ENCODE assay signal across 11 cellular contexts in the genomic region with DNA sequence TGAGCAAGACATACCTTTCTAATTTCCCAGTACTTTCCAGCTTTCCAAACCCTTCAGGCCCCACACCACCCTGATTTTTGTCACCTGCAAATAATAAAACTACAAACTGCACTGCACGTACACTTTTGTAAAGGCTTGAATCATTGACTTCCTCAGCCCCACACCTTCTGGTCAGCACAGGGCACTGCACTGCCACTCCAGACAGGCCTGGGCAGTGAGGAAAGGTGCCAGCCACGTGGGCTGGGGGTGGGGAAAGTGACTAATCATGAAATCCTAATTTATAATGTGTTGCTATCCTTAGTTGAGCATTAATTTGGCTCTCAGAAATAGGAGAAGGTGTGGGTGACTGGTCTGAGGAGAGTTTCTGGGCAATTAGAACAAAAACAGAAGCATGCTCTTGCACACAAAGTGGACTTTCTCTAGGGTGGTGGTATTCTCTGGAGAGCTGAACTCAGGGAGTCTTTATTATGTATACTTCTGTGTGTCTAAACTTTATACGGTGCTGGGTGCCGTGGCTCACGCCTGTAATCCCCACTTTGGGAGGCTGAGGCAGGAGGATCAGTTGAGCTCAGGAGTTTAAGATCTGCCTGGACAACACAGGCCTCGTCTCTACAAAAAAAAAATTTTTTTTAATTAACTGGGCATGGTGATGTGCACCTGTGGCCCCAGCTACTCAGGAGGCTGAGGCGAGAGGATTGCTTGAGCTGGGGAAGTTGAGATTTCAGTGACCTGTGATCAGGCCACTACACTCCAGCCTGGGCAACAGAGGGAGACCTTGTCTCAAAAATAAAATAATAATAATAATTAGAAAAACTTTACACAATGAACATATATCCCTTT. TPM values are rescaled to one million over a fixed set of nuclear protein-coding genes. Genes with fewer than 3 reads are reported as not detected.
DNase-seq lines count a peak whose midpoint lies in the region; ATAC-seq and TF ChIP-seq lines count a peak whose summit lies in the region.
"Had no signal": no experiment of that assay in that cellular context is flagged by ENCODE, and none has a peak within 500 bp of the region (broad histone marks: within the 10 kb centered on the region; RNA-seq: fewer than 3 reads in every experiment).

No MANE protein-coding gene starts in this region.

- no peaks in the 10 kb centered on the region for H3K36me3 ChIP-seq in GM23338 (ENCODE audit: insufficient read depth)
- no peaks in the 10 kb centered on the region for H3K36me3 ChIP-seq in heart left ventricle
- H3K36me3 ChIP-seq in smooth muscle cell (ENCODE audit: low read depth) = no peaks in the 10 kb centered on the region

- peaks cover 9% of the 10 kb centered on the region for H3K27me3 Mint-ChIP-seq in GM23338 (ENCODE audit: insufficient read depth, low read depth, poor library complexity)

- 0 out of 4 replicates have a peak, but pooled peaks have one; percentile 6 to 15 for TF ChIP-seq CTCF in GM23338 (conservative IDR thresholded peaks at IDR 0.05; ENCODE audit: low read depth in 2 of 2)
- TF ChIP-seq CTCF in VCaP (conservative IDR thresholded peaks at IDR 0.05) = peak; percentile 6; the same call in 1 of the 2 replicates
- peak in 9 of 12 donors; percentile 8 to 47 (median 19) for TF ChIP-seq CTCF in heart left ventricle (IDR thresholded peaks at IDR 0.05)
- TF ChIP-seq CTCF in smooth muscle cell (IDR thresholded peaks at IDR 0.05; ENCODE audit: borderline replicate concordance, insufficient read depth, poor library complexity, severe bottlenecking) = no peak

- no peaks in the 10 kb centered on the region for H3K79me2 ChIP-seq in GM23338 (replicated peaks; ENCODE audit: insufficient read depth)
- H3K79me2 ChIP-seq in smooth muscle cell (ENCODE audit: low read depth) = no peaks in the 10 kb centered on the region

- H4K20me1 ChIP-seq in GM23338 (replicated peaks; ENCODE audit: insufficient read depth) (no peaks in the 10 kb centered on the region), smooth muscle cell (ENCODE audit: low read depth) (no peaks in the 10 kb centered on the region)

- no peaks in the 10 kb centered on the region for H3K9me3 Mint-ChIP-seq in GM23338
- H3K9me3 Mint-ChIP-seq: activated CD8-positive, alpha-beta T cell treated with anti-CD3 and anti-CD28 coated beads for 36 hours had no signal

- DNase-seq in GM23338 (ENCODE audit: low spot score) (no peak), heart left ventricle (peak in 2 of 5 donors; percentile 54 to 67), smooth muscle cell (lab: John Stamatoyannopoulos, UW; ENCODE audit: unreplicated experiment) (no peak), erythroblast (lab: John Stamatoyannopoulos, UW) (no peak), midbrain (lab: John Stamatoyannopoulos, UW) (no peak)
- DNase-seq: activated CD8-positive, alpha-beta T cell treated with anti-CD3 and anti-CD28 coated beads for 36 hours; NCI-H446 treated with DMSO at 0.1 percent for 48 hours had no signal

- H3F3A ChIP-seq in GM23338 (replicated peaks; ENCODE audit: low read depth) (no peaks in the 10 kb centered on the region), smooth muscle cell (ENCODE audit: low read depth) (peaks cover 34% of the 10 kb centered on the region)

- H2AFZ ChIP-seq in GM23338 (no peak overlapping the region), smooth muscle cell (ENCODE audit: low read depth) (no peak overlapping the region)

- peaks cover 34% of the 10 kb centered on the region for H3K4me1 Mint-ChIP-seq in GM23338

- no peak overlapping the region for H3K9ac ChIP-seq in smooth muscle cell (ENCODE audit: low read depth)

- no peak overlapping the region; the same call in 1 of the 2 replicates for H3K27ac Mint-ChIP-seq in GM23338
- H3K27ac Mint-ChIP-seq: activated CD8-positive, alpha-beta T cell treated with anti-CD3 and anti-CD28 coated beads for 36 hours had no signal

- H3K9me3 ChIP-seq in heart left ventricle = no peaks in the 10 kb centered on the region
- no peaks in the 10 kb centered on the region for H3K9me3 ChIP-seq in smooth muscle cell (replicated peaks; ENCODE audit: low read depth)

- H3K4me3 Mint-ChIP-seq in GM23338 = no peak overlapping the region
- H3K4me3 Mint-ChIP-seq: activated CD8-positive, alpha-beta T cell treated with anti-CD3 and anti-CD28 coated beads for 36 hours had no signal

- peak overlapping the region; percentile 12; the same call in 1 of the 2 replicates for H3K27ac ChIP-seq in GM23338 (ENCODE audit: low read depth)
- peak overlapping the region; percentile 54; the same call in 1 of the 2 replicates for H3K27ac ChIP-seq in VCaP
- peak overlapping the region in 11 of 12 donors; percentile 82 to 97 (median 93) for H3K27ac ChIP-seq in heart left ventricle
- peak overlapping the region; percentile 93 for H3K27ac ChIP-seq in smooth muscle cell (ENCODE audit: low read depth)

- 80 to 81% (median 81%) methylated on average over 7 of the region's 7 CpGs for WGBS in heart left ventricle, 4 donors
- 76% methylated on average over 7 of the region's 7 CpGs for WGBS in smooth muscle cell (ENCODE audit: low lambda C conversion rate)

- no peaks in the 10 kb centered on the region for H3K27me3 ChIP-seq in GM23338 (ENCODE audit: insufficient read depth)
- H3K27me3 ChIP-seq in heart left ventricle = no peaks in the 10 kb centered on the region
- H3K27me3 ChIP-seq in smooth muscle cell (ENCODE audit: low read depth) = no peaks in the 10 kb centered on the region
- H3K27me3 ChIP-seq: dorsolateral prefrontal cortex had no signal

- ATAC-seq in GM23338 (no peak), heart left ventricle (peak in 2 of 4 donors; percentile 33), HG03280 (IDR thresholded peaks at IDR 0.05; ENCODE audit: unreplicated experiment) (no peak), GM19023 (IDR thresholded peaks at IDR 0.05; ENCODE audit: unreplicated experiment) (no peak)
- ATAC-seq: activated CD8-positive, alpha-beta T cell treated with anti-CD3 and anti-CD28 coated beads for 36 hours had no signal

- H3K4me1 ChIP-seq in GM23338 (ENCODE audit: insufficient read depth) (peaks cover 16% of the 10 kb centered on the region), heart left ventricle (peaks cover 8 to 46% (median 37%) of the 10 kb centered on the region in 12 donors), smooth muscle cell (ENCODE audit: low read depth) (peaks cover 23% of the 10 kb centered on the region)

- intact Hi-C loops in heart left ventricle (cut with DNase I) = loop anchor here in 2 of 10 donors (5.0 kb wide), 2 partner anchors 57 to 217 kb away; partner anchors contain the start of gene FLNB (in 1 of the 2)

- no peak for TF ChIP-seq POLR2A in heart left ventricle (IDR thresholded peaks at IDR 0.05)
- no peak for TF ChIP-seq POLR2A in erythroblast (IDR thresholded peaks at IDR 0.05; ENCODE audit: low read length)

- H3K4me2 ChIP-seq in GM23338 (no peak overlapping the region), smooth muscle cell (no peak overlapping the region)

- H3K4me3 ChIP-seq in GM23338 (no peak overlapping the region), heart left ventricle (no peak overlapping the region), smooth muscle cell (no peak overlapping the region)

- H3K36me3 Mint-ChIP-seq in GM23338 (ENCODE audit: low read depth) = no peaks in the 10 kb centered on the region

- H3K9me2 ChIP-seq in GM23338 (ENCODE audit: insufficient read depth) = no peaks in the 10 kb centered on the region

TF ChIP-seq in GM23338, 12 proteins besides CTCF, POLR2A, EP300 and RAD21 (continues in another document):
- TF ChIP-seq NANOG (IDR thresholded peaks at IDR 0.05; ENCODE audit: borderline replicate concordance) (no peak), ETS1 (IDR thresholded peaks at IDR 0.05) (no peak), STAT1 (IDR thresholded peaks at IDR 0.05; ENCODE audit: unreplicated experiment) (no peak), ZNF331 (CRISPR knock-in tag; IDR thresholded peaks at IDR 0.05; ENCODE audit: low read depth) (no peak), POLR2AphosphoS5 (IDR thresholded peaks at IDR 0.05; ENCODE audit: low read depth) (no peak), EZH2phosphoT487 (IDR thresholded peaks at IDR 0.05; ENCODE audit: unreplicated experiment) (no peak)
- TF ChIP-seq, protein P1, sequence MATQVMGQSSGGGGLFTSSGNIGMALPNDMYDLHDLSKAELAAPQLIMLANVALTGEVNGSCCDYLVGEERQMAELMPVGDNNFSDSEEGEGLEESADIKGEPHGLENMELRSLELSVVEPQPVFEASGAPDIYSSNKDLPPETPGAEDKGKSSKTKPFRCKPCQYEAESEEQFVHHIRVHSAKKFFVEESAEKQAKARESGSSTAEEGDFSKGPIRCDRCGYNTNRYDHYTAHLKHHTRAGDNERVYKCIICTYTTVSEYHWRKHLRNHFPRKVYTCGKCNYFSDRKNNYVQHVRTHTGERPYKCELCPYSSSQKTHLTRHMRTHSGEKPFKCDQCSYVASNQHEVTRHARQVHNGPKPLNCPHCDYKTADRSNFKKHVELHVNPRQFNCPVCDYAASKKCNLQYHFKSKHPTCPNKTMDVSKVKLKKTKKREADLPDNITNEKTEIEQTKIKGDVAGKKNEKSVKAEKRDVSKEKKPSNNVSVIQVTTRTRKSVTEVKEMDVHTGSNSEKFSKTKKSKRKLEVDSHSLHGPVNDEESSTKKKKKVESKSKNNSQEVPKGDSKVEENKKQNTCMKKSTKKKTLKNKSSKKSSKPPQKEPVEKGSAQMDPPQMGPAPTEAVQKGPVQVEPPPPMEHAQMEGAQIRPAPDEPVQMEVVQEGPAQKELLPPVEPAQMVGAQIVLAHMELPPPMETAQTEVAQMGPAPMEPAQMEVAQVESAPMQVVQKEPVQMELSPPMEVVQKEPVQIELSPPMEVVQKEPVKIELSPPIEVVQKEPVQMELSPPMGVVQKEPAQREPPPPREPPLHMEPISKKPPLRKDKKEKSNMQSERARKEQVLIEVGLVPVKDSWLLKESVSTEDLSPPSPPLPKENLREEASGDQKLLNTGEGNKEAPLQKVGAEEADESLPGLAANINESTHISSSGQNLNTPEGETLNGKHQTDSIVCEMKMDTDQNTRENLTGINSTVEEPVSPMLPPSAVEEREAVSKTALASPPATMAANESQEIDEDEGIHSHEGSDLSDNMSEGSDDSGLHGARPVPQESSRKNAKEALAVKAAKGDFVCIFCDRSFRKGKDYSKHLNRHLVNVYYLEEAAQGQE (IDR thresholded peaks at IDR 0.05; ENCODE audit: unreplicated experiment) = no peak

RNA-seq across cellular contexts. Expression of gene FLNB, which starts 58.2 kb away (rescaled TPM):
- total RNA-seq in GM23338 (2014; rRNA removed; shearing (Covaris generic)) = 155 and 179 TPM in 2 replicates
- polyA plus RNA-seq in GM23338 (2016; fragmentation: Nextera tagmentation; extraction: Ambion mirVana) (36.5 and 39.7 TPM in 2 replicates), heart left ventricle (10 to 100 TPM; 31.9 to 38.7 TPM), smooth muscle cell (52.7 and 85.9 TPM in 2 replicates)
- total RNA-seq in heart left ventricle (10 to 100 TPM; 30.5 to 75.6 (median 40.6) TPM), smooth muscle cell (106 and 145 TPM in 2 replicates)

Comparison
In these comparisons a context has a peak if more than half of its experiments do, and no peak if none do; other contexts are left out.
1. H3K27ac ChIP-seq: peak in every context shown above with its lines; median percentile 93 in heart left ventricle; 93 in smooth muscle cell; 54 in VCaP; 12 in GM23338.